Comparison of ENCODE assay signal across 1 cellular context in the genomic region with DNA sequence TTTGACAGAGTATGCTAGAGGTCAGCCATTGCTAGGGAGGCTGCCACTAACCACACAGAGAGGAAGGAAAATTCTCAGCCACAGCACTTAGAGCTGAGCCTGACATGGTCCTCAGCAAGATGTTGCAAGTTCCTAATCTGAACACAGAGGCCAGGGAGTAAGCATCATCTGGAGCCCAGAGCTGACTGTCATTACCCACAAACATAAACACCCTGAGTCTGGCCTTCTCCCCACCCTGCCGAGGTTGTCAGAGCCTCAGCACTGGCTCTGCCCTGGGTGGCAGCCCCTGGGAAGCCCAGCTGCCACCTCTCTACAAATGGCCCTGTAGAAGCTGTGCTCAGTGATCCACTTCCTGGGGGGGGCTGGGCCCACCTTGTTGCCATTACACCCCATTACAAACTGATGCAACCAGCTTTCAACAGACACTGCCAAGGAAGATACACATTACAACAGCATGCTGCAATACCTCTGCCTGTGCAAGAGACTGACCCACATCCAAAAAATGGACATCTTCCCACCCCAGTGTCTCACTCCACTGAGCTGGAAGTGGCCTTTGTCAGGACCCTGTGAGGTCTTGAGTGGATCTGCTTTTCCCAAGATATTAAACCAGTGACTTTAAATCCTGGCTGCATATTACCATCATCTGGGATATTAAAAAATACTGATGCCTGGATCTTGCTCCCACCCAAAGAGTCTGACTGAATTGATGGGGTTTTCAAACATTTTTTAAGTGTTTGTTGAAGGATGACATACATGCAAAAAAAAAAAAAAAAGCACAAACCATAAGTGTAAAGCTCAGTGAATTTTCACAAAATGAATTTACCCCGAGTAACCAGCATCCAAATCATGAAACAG.
TF ChIP-seq lines count a peak whose summit lies in the region.

No MANE protein-coding gene starts in this region.

TF ChIP-seq in K562, 482 proteins besides CTCF, POLR2A, EP300 and RAD21 (continued from another document and continues in another):
- TF ChIP-seq, protein P1, sequence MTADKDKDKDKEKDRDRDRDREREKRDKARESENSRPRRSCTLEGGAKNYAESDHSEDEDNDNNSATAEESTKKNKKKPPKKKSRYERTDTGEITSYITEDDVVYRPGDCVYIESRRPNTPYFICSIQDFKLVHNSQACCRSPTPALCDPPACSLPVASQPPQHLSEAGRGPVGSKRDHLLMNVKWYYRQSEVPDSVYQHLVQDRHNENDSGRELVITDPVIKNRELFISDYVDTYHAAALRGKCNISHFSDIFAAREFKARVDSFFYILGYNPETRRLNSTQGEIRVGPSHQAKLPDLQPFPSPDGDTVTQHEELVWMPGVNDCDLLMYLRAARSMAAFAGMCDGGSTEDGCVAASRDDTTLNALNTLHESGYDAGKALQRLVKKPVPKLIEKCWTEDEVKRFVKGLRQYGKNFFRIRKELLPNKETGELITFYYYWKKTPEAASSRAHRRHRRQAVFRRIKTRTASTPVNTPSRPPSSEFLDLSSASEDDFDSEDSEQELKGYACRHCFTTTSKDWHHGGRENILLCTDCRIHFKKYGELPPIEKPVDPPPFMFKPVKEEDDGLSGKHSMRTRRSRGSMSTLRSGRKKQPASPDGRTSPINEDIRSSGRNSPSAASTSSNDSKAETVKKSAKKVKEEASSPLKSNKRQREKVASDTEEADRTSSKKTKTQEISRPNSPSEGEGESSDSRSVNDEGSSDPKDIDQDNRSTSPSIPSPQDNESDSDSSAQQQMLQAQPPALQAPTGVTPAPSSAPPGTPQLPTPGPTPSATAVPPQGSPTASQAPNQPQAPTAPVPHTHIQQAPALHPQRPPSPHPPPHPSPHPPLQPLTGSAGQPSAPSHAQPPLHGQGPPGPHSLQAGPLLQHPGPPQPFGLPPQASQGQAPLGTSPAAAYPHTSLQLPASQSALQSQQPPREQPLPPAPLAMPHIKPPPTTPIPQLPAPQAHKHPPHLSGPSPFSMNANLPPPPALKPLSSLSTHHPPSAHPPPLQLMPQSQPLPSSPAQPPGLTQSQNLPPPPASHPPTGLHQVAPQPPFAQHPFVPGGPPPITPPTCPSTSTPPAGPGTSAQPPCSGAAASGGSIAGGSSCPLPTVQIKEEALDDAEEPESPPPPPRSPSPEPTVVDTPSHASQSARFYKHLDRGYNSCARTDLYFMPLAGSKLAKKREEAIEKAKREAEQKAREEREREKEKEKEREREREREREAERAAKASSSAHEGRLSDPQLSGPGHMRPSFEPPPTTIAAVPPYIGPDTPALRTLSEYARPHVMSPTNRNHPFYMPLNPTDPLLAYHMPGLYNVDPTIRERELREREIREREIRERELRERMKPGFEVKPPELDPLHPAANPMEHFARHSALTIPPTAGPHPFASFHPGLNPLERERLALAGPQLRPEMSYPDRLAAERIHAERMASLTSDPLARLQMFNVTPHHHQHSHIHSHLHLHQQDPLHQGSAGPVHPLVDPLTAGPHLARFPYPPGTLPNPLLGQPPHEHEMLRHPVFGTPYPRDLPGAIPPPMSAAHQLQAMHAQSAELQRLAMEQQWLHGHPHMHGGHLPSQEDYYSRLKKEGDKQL (CRISPR knock-in tag; IDR thresholded peaks at IDR 0.05; ENCODE audit: borderline replicate concordance), result no peak
- TF ChIP-seq U2AF2 (optimal IDR thresholded peaks at IDR 0.05; ENCODE audit: low read depth, low read length), result no peak
- TF ChIP-seq, protein P2, sequence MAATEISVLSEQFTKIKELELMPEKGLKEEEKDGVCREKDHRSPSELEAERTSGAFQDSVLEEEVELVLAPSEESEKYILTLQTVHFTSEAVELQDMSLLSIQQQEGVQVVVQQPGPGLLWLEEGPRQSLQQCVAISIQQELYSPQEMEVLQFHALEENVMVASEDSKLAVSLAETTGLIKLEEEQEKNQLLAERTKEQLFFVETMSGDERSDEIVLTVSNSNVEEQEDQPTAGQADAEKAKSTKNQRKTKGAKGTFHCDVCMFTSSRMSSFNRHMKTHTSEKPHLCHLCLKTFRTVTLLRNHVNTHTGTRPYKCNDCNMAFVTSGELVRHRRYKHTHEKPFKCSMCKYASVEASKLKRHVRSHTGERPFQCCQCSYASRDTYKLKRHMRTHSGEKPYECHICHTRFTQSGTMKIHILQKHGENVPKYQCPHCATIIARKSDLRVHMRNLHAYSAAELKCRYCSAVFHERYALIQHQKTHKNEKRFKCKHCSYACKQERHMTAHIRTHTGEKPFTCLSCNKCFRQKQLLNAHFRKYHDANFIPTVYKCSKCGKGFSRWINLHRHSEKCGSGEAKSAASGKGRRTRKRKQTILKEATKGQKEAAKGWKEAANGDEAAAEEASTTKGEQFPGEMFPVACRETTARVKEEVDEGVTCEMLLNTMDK (IDR thresholded peaks at IDR 0.05; ENCODE audit: borderline replicate concordance, insufficient read depth, low read depth, low read length, poor library complexity, severe bottlenecking), result no peak
- no peak for TF ChIP-seq SIX5 (IDR thresholded peaks at IDR 0.05; ENCODE audit: borderline replicate concordance in 1 of 2, insufficient read depth in 1 of 2, low read depth in 1 of 2, low read length in 2 of 2)
- TF ChIP-seq ZBED1 (IDR thresholded peaks at IDR 0.05), result no peak
- TF ChIP-seq ZNF778 (CRISPR knock-in tag; IDR thresholded peaks at IDR 0.05), result no peak
- TF ChIP-seq ZNF324 (CRISPR knock-in tag; IDR thresholded peaks at IDR 0.05), result no peak
- no peak for TF ChIP-seq ZNF445 (CRISPR knock-in tag; IDR thresholded peaks at IDR 0.05; ENCODE audit: low read depth)
- TF ChIP-seq RBM22 (IDR thresholded peaks at IDR 0.05; ENCODE audit: low read depth, low read length, poor library complexity, severe bottlenecking), result no peak
- TF ChIP-seq ZNF707 (CRISPR knock-in tag; conservative IDR thresholded peaks at IDR 0.05), result no peak
- TF ChIP-seq ZNF77 (CRISPR knock-in tag; IDR thresholded peaks at IDR 0.05), result no peak
- TF ChIP-seq, protein P3, sequence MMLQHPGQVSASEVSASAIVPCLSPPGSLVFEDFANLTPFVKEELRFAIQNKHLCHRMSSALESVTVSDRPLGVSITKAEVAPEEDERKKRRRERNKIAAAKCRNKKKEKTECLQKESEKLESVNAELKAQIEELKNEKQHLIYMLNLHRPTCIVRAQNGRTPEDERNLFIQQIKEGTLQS (IDR thresholded peaks at IDR 0.05), result peak; percentile 78
- TF ChIP-seq, protein P3 (CRISPR knock-in tag; conservative IDR thresholded peaks at IDR 0.05), result no peak
- TF ChIP-seq MEF2D (tag; conservative IDR thresholded peaks at IDR 0.05; ENCODE audit: low read depth), result 0 out of 2 replicates have a peak, but pooled peaks have one; percentile 55
- no peak for TF ChIP-seq ZSCAN29 (IDR thresholded peaks at IDR 0.05)
- TF ChIP-seq, protein P4, sequence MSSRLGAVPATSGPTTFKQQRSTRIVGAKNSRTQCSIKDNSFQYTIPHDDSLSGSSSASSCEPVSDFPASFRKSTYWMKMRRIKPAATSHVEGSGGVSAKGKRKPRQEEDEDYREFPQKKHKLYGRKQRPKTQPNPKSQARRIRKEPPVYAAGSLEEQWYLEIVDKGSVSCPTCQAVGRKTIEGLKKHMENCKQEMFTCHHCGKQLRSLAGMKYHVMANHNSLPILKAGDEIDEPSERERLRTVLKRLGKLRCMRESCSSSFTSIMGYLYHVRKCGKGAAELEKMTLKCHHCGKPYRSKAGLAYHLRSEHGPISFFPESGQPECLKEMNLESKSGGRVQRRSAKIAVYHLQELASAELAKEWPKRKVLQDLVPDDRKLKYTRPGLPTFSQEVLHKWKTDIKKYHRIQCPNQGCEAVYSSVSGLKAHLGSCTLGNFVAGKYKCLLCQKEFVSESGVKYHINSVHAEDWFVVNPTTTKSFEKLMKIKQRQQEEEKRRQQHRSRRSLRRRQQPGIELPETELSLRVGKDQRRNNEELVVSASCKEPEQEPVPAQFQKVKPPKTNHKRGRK (tag; IDR thresholded peaks at IDR 0.05), result no peak
- TF ChIP-seq, protein P5, sequence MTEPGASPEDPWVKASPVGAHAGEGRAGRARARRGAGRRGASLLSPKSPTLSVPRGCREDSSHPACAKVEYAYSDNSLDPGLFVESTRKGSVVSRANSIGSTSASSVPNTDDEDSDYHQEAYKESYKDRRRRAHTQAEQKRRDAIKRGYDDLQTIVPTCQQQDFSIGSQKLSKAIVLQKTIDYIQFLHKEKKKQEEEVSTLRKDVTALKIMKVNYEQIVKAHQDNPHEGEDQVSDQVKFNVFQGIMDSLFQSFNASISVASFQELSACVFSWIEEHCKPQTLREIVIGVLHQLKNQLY (CRISPR knock-in tag; conservative IDR thresholded peaks at IDR 0.05), result no peak
- no peak for TF ChIP-seq GTF2E2 (tag; IDR thresholded peaks at IDR 0.05)
- TF ChIP-seq NR3C1 (CRISPR knock-in tag; IDR thresholded peaks at IDR 0.05), result no peak
- TF ChIP-seq RCOR1 (IDR thresholded peaks at IDR 0.05; ENCODE audit: borderline replicate concordance in 1 of 2, low read depth in 2 of 2, low read length in 2 of 2), result no peak
- TF ChIP-seq CEBPB (tag; IDR thresholded peaks at IDR 0.05), result peak; percentile 43; the same call in 1 of the 2 replicates
- TF ChIP-seq POLR2AphosphoS2 (IDR thresholded peaks at IDR 0.05; ENCODE audit: low read length), result no peak
- peak; percentile 92 for TF ChIP-seq SMAD4 (CRISPR knock-in tag; conservative IDR thresholded peaks at IDR 0.05)
- no peak for TF ChIP-seq KDM4B (IDR thresholded peaks at IDR 0.05; ENCODE audit: borderline replicate concordance in 2 of 2, low read depth in 1 of 2)
- TF ChIP-seq, protein P6, sequence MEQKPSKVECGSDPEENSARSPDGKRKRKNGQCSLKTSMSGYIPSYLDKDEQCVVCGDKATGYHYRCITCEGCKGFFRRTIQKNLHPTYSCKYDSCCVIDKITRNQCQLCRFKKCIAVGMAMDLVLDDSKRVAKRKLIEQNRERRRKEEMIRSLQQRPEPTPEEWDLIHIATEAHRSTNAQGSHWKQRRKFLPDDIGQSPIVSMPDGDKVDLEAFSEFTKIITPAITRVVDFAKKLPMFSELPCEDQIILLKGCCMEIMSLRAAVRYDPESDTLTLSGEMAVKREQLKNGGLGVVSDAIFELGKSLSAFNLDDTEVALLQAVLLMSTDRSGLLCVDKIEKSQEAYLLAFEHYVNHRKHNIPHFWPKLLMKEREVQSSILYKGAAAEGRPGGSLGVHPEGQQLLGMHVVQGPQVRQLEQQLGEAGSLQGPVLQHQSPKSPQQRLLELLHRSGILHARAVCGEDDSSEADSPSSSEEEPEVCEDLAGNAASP (IDR thresholded peaks at IDR 0.05), result no peak
- peak in 1 of 2 experiments; percentile 44; a peak in 2 of 4 replicates for TF ChIP-seq FOXK2 (conservative IDR thresholded peaks at IDR 0.05 in 1 of 2, IDR thresholded peaks at IDR 0.05 in 1 of 2; ENCODE audit: low read depth in 2 of 2)
- TF ChIP-seq ZNF695 (CRISPR knock-in tag; IDR thresholded peaks at IDR 0.05), result no peak
- TF ChIP-seq MYC (IDR thresholded peaks at IDR 0.05; ENCODE audit: low read depth, low read length), result no peak
- TF ChIP-seq MYC (CRISPR knock-in tag; IDR thresholded peaks at IDR 0.05; ENCODE audit: borderline replicate concordance, low read depth), result no peak
- TF ChIP-seq TCF7L2 (IDR thresholded peaks at IDR 0.05; ENCODE audit: low read depth, low read length), result no peak
- peak; percentile 61; the same call in 1 of the 2 replicates for TF ChIP-seq MECOM (CRISPR knock-in tag; IDR thresholded peaks at IDR 0.05)
- no peak for TF ChIP-seq CHD2 (IDR thresholded peaks at IDR 0.05; ENCODE audit: low read depth, low read length)
- no peak for TF ChIP-seq NFIX (CRISPR knock-in tag; IDR thresholded peaks at IDR 0.05; ENCODE audit: low read depth)
- TF ChIP-seq, protein P7, sequence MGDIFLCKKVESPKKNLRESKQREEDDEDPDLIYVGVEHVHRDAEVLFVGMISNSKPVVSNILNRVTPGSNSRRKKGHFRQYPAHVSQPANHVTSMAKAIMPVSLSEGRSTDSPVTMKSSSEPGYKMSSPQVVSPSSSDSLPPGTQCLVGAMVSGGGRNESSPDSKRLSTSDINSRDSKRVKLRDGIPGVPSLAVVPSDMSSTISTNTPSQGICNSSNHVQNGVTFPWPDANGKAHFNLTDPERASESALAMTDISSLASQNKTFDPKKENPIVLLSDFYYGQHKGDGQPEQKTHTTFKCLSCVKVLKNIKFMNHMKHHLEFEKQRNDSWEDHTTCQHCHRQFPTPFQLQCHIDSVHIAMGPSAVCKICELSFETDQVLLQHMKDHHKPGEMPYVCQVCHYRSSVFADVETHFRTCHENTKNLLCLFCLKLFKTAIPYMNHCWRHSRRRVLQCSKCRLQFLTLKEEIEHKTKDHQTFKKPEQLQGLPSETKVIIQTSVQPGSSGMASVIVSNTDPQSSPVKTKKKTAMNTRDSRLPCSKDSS (IDR thresholded peaks at IDR 0.05; ENCODE audit: low read depth, partially characterized antibody), result no peak
- peak; percentile 51; the same call in 1 of the 2 replicates for TF ChIP-seq DIDO1 (tag; IDR thresholded peaks at IDR 0.05; ENCODE audit: low read depth)
- TF ChIP-seq, protein P8, sequence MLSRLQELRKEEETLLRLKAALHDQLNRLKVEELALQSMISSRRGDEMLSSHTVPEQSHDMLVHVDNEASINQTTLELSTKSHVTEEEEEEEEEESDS (CRISPR knock-in tag; IDR thresholded peaks at IDR 0.05), result no peak
- TF ChIP-seq MTA2 (IDR thresholded peaks at IDR 0.05; ENCODE audit: low read depth), result no peak
- TF ChIP-seq FOXM1 (IDR thresholded peaks at IDR 0.05; ENCODE audit: low read depth), result no peak
- no peak for TF ChIP-seq FOXM1 (CRISPR knock-in tag; IDR thresholded peaks at IDR 0.05; ENCODE audit: low read depth)
- TF ChIP-seq, protein P9, sequence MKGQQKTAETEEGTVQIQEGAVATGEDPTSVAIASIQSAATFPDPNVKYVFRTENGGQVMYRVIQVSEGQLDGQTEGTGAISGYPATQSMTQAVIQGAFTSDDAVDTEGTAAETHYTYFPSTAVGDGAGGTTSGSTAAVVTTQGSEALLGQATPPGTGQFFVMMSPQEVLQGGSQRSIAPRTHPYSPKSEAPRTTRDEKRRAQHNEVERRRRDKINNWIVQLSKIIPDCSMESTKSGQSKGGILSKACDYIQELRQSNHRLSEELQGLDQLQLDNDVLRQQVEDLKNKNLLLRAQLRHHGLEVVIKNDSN (CRISPR knock-in tag; IDR thresholded peaks at IDR 0.05), result 0 out of 2 replicates have a peak, but pooled peaks have one; percentile 1
- TF ChIP-seq ZNF780A (CRISPR knock-in tag; IDR thresholded peaks at IDR 0.05), result no peak
- TF ChIP-seq TSC22D4 (tag; IDR thresholded peaks at IDR 0.05), result no peak
- no peak for TF ChIP-seq SAFB (IDR thresholded peaks at IDR 0.05; ENCODE audit: borderline replicate concordance, low read depth, low read length)
- no peak for TF ChIP-seq ZBTB1 (CRISPR knock-in tag; IDR thresholded peaks at IDR 0.05; ENCODE audit: borderline replicate concordance, low read depth)
- no peak; the same call in 1 of the 2 replicates for TF ChIP-seq JUND (IDR thresholded peaks at IDR 0.05; ENCODE audit: borderline replicate concordance, low read depth, low read length)
- TF ChIP-seq JUND (tag; IDR thresholded peaks at IDR 0.05; ENCODE audit: borderline replicate concordance, low read depth, low read length), result no peak
- TF ChIP-seq CXXC5 (CRISPR knock-in tag; IDR thresholded peaks at IDR 0.05), result peak; percentile 73; the same call in 1 of the 2 replicates
- TF ChIP-seq ZBTB17 (CRISPR knock-in tag; IDR thresholded peaks at IDR 0.05), result peak; percentile 34; the same call in 1 of the 2 replicates
- TF ChIP-seq JUN (IDR thresholded peaks at IDR 0.05; ENCODE audit: borderline replicate concordance, low read depth, low read length), result no peak
- TF ChIP-seq JUN (CRISPR knock-in tag; IDR thresholded peaks at IDR 0.05; ENCODE audit: borderline replicate concordance), result no peak
- TF ChIP-seq NR4A1 (CRISPR knock-in tag; IDR thresholded peaks at IDR 0.05), result no peak
- TF ChIP-seq NR4A1 (tag; IDR thresholded peaks at IDR 0.05), result 0 out of 2 replicates have a peak, but pooled peaks have one; percentile 49
- TF ChIP-seq PURB (CRISPR knock-in tag; IDR thresholded peaks at IDR 0.05; ENCODE audit: low read depth), result no peak
- no peak for TF ChIP-seq SRSF1 (IDR thresholded peaks at IDR 0.05; ENCODE audit: low read depth, low read length)
- TF ChIP-seq GATAD2A (IDR thresholded peaks at IDR 0.05), result no peak
